Comparison of ENCODE assay signal across 10 cellular contexts in genomic region chr2:30448308-30448707, GRCh38. TPM values are rescaled to one million over a fixed set of nuclear protein-coding genes. Genes with fewer than 3 reads are reported as not detected.
DNase-seq lines count a peak whose midpoint lies in the region; TF ChIP-seq lines count a peak whose summit lies in the region.
"Had no signal": no experiment of that assay in that cellular context is flagged by ENCODE, and none has a peak within 500 bp of the region (broad histone marks: within the 10 kb centered on the region; RNA-seq: fewer than 3 reads in every experiment).

No MANE protein-coding gene starts in this region.

- H3K4me3 Mint-ChIP-seq in H9 = peak overlapping the region; percentile 87 to 92

- H3K27me3 Mint-ChIP-seq in H9 (ENCODE audit: low read depth) = peaks cover 13% of the 10 kb centered on the region
- H3K27me3 Mint-ChIP-seq: dendritic cell treated with granulocyte-macrophage colony-stimulating factor and Interleukin-4, amounts not matched to agents 40 ng/mL and 50 ng/mL, for 4 days had no signal

- H3K4me3 ChIP-seq in PC-9 = peak overlapping the region; percentile 89
- H3K4me3 ChIP-seq in epithelial cell of proximal tubule (ENCODE audit: low read depth, low read length) = peak overlapping the region; percentile 95
- H3K4me3 ChIP-seq in rectal smooth muscle tissue (ENCODE audit: low read length) = peak overlapping the region; percentile 98
- no peak overlapping the region for H3K4me3 ChIP-seq in thyroid gland (replicated peaks in 1 of 3)

- peaks cover 4% of the 10 kb centered on the region; the same call in 1 of the 2 replicates for H3K36me3 ChIP-seq in PC-9 (ENCODE audit: low read depth)
- no peaks in the 10 kb centered on the region for H3K36me3 ChIP-seq in rectal smooth muscle tissue (ENCODE audit: control insufficient read depth, insufficient read depth, low read length)
- H3K36me3 ChIP-seq in thyroid gland = no peaks in the 10 kb centered on the region

- H4K8ac ChIP-seq in H9 (replicated peaks; ENCODE audit: insufficient read length, low read depth, low read length) = no peak overlapping the region

- H3K4ac ChIP-seq in H9 (ENCODE audit: low read depth, low read length) = no peak overlapping the region

- no peak overlapping the region for H2BK20ac ChIP-seq in H9 (ENCODE audit: low read depth, low read length, poor library complexity, severe bottlenecking)

- H3K9ac ChIP-seq in H9 (ENCODE audit: extremely low read depth, insufficient read length, low read length) (no peak overlapping the region), rectal smooth muscle tissue (ENCODE audit: low read length) (no peak overlapping the region)

- H3K9me3 ChIP-seq in H9 (ENCODE audit: control insufficient read depth, low read depth, low read length) = no peaks in the 10 kb centered on the region
- H3K9me3 ChIP-seq in PC-9 (ENCODE audit: insufficient read depth, low read depth) = no peaks in the 10 kb centered on the region
- no peaks in the 10 kb centered on the region for H3K9me3 ChIP-seq in thyroid gland

- CTCF ChIA-PET in PC-9 (lab: Charles Lee) = no interaction called here

- H3K56ac ChIP-seq in H9 (ENCODE audit: insufficient read length, low read depth, low read length) = no peak overlapping the region

- BruUV-seq in PC-9 (replicated peaks; lab: Mats Ljungman, UMichigan) = TSS peak; percentile 40

- TF ChIP-seq CTCF in H9 (conservative IDR thresholded peaks at IDR 0.05) (no peak), PC-9 (conservative IDR thresholded peaks at IDR 0.05) (no peak), epithelial cell of proximal tubule (conservative IDR thresholded peaks at IDR 0.05; ENCODE audit: low read depth, low read length) (no peak), thyroid gland (IDR thresholded peaks at IDR 0.05) (no peak)

- no peak overlapping the region for H3K27ac Mint-ChIP-seq in H9

- intact Hi-C loops in PC-9 (cut with micrococcal nuclease; ENCODE audit: unreplicated experiment) (no loop called here), thyroid gland (cut with DNase I) (loop anchor here (10.0 kb wide), 1 partner anchor 84 kb away; no protein-coding TSS in a partner anchor)

- no peak overlapping the region for H3K23ac ChIP-seq in H9 (ENCODE audit: insufficient read length, low read depth, low read length)

- H3K36me3 Mint-ChIP-seq in H9 (ENCODE audit: insufficient read depth in 1 of 3, low read depth in 3 of 3) = 0 out of 7 replicates have a peak, but pooled peaks cover 0 to 6% (median 1%) of the 10 kb centered on the region in 3 experiments

- no peaks in the 10 kb centered on the region for H3K9me2 ChIP-seq in PC-9 (ENCODE audit: insufficient read depth)

- H2BK5ac ChIP-seq in H9 (ENCODE audit: insufficient read length, low read length) = no peak overlapping the region

- H3K79me1 ChIP-seq in H9 (ENCODE audit: insufficient read depth, low read depth, low read length, poor library complexity, severe bottlenecking) = peaks cover 2% of the 10 kb centered on the region

- WGBS in H9 (ENCODE audit: extremely low coverage, insufficient read length, low lambda C conversion rate) = no CpG with 5 or more reads among the region's 4 CpGs
- 76% methylated on average over 4 of the region's 4 CpGs for WGBS in thyroid gland, 2 donors

- H3K14ac ChIP-seq in H9 (ENCODE audit: insufficient read depth, low read length) = no peak overlapping the region

- peaks cover 27 to 30% of the 10 kb centered on the region in 2 experiments for H3K4me1 Mint-ChIP-seq in H9

- H4K91ac ChIP-seq in H9 (ENCODE audit: insufficient read length, low read depth, low read length) = no peak overlapping the region

- H3K27ac ChIP-seq in H9 (ENCODE audit: insufficient read length, low read depth, low read length) = no peak overlapping the region
- H3K27ac ChIP-seq in PC-9 = no peak overlapping the region
- no peak overlapping the region for H3K27ac ChIP-seq in rectal smooth muscle tissue (ENCODE audit: low read depth, low read length)
- H3K27ac ChIP-seq in thyroid gland = no peak overlapping the region

- H2BK15ac ChIP-seq in H9 (ENCODE audit: low read depth, low read length) = no peak overlapping the region

- H3K79me2 ChIP-seq in H9 (ENCODE audit: insufficient read depth, low read length) (peaks cover 9% of the 10 kb centered on the region; the same call in 1 of the 2 replicates), PC-9 (ENCODE audit: low read depth) (peaks cover 53% of the 10 kb centered on the region)

- DNase-seq in H9 = no peak
- DNase-seq in PC-9 = no peak
- no peak for DNase-seq in epithelial cell of proximal tubule (ENCODE audit: low read depth)
- no peak for DNase-seq in epidermal melanocyte (ENCODE audit: insufficient read length, low spot score)
- no peak for DNase-seq in thyroid gland
- no peak for DNase-seq in NCI-H748 (lab: John Stamatoyannopoulos, UW; ENCODE audit: unreplicated experiment)
- DNase-seq: midbrain, NCI-H1436 treated with DMSO at 0.1 percent for 48 hours had no signal

- H3K27me3 ChIP-seq in H9 (ENCODE audit: insufficient read depth, low read length) (no peaks in the 10 kb centered on the region), PC-9 (ENCODE audit: insufficient read depth, low read depth) (no peaks in the 10 kb centered on the region), rectal smooth muscle tissue (ENCODE audit: control insufficient read depth, insufficient read depth, low read length) (no peaks in the 10 kb centered on the region), thyroid gland (no peaks in the 10 kb centered on the region)

- H3K18ac ChIP-seq in H9 (ENCODE audit: insufficient read length, low read depth, low read length) = no peak overlapping the region

- H3F3A ChIP-seq in PC-9 (ENCODE audit: insufficient read depth, low read depth) = no peaks in the 10 kb centered on the region

- POLR2A ChIA-PET in PC-9 (lab: Charles Lee; ENCODE audit: unreplicated experiment) = no interaction called here

- H2AK5ac ChIP-seq in H9 (ENCODE audit: insufficient read length, low read length) = no peak overlapping the region

- no peak overlapping the region for H3T11ph ChIP-seq in H9 (ENCODE audit: low read length)

- H3K4me1 ChIP-seq in H9 (ENCODE audit: insufficient read depth, low read length) (no peaks in the 10 kb centered on the region), PC-9 (replicated peaks; ENCODE audit: insufficient read depth) (peaks cover 23% of the 10 kb centered on the region), rectal smooth muscle tissue (ENCODE audit: control insufficient read depth, insufficient read depth, low read length) (peaks cover 3% of the 10 kb centered on the region), thyroid gland (peaks cover 8 to 13% of the 10 kb centered on the region in 2 donors)

- no peaks in the 10 kb centered on the region for H3K9me3 Mint-ChIP-seq in H9
- H3K9me3 Mint-ChIP-seq: dendritic cell treated with granulocyte-macrophage colony-stimulating factor and Interleukin-4, amounts not matched to agents 40 ng/mL and 50 ng/mL, for 4 days had no signal

- H3K23me2 ChIP-seq in H9 (ENCODE audit: insufficient read length, low read depth, low read length, poor library complexity, severe bottlenecking) = peaks cover 4% of the 10 kb centered on the region

- no peak overlapping the region for H4K5ac ChIP-seq in H9 (ENCODE audit: insufficient read length, low read depth, low read length)

- no peak overlapping the region for H2BK120ac ChIP-seq in H9 (ENCODE audit: low read depth, low read length, poor library complexity, severe bottlenecking)

- no peak overlapping the region for H2BK12ac ChIP-seq in H9 (ENCODE audit: insufficient read length, low read depth, low read length)

- H2AFZ ChIP-seq in H9 (ENCODE audit: low read length) = no peak overlapping the region
- peak overlapping the region; percentile 97; the same call in 1 of the 2 replicates for H2AFZ ChIP-seq in PC-9

- TF ChIP-seq POLR2A in thyroid gland (IDR thresholded peaks at IDR 0.05) = no peak

- H3K4me2 ChIP-seq in H9 (ENCODE audit: insufficient read depth, insufficient read length, low read length) (peak overlapping the region; percentile 58), PC-9 (peak overlapping the region; percentile 96)

- H4K20me1 ChIP-seq in H9 (ENCODE audit: control insufficient read depth, insufficient read depth, insufficient read length) = no peaks in the 10 kb centered on the region
- peaks cover 9% of the 10 kb centered on the region; the same call in 1 of the 2 replicates for H4K20me1 ChIP-seq in PC-9 (ENCODE audit: insufficient read depth)

RNA-seq across cellular contexts. Expression of gene LCLAT1, which starts 1.3 kb away (rescaled TPM):
- 27.4 and 32.9 TPM in 2 replicates for total RNA-seq in H9 (2021)
- total RNA-seq in PC-9 (2021) = 21.9 and 35.7 TPM in 2 replicates
- total RNA-seq in epithelial cell of proximal tubule = 13.4 and 18.2 TPM in 2 replicates
- 10 to 100 TPM; 47.3 to 68.7 (median 54.1) TPM for total RNA-seq in thyroid gland

Comparison
In these comparisons a context has a peak if more than half of its experiments do, and no peak if none do; other contexts are left out.
1. H3K4me3 ChIP-seq: peak in PC-9 (single experiment), epithelial cell of proximal tubule (single experiment) and rectal smooth muscle tissue (single experiment); none in thyroid gland (0 of 3).